Comparison of ENCODE assay signal across 18 cellular contexts in genomic region chrX:11129546-11129945, GRCh38. TPM values are rescaled to one million over a fixed set of nuclear protein-coding genes. Genes with fewer than 3 reads are reported as not detected.
DNase-seq lines count a peak whose midpoint lies in the region; ATAC-seq and TF ChIP-seq lines count a peak whose summit lies in the region.
"Had no signal": no experiment of that assay in that cellular context is flagged by ENCODE, and none has a peak within 500 bp of the region (broad histone marks: within the 10 kb centered on the region; RNA-seq: fewer than 3 reads in every experiment).

No MANE protein-coding gene starts in this region.

- no peak for TF ChIP-seq CTCF in brain (conservative IDR thresholded peaks at IDR 0.05)
- no peak for TF ChIP-seq CTCF in esophagus muscularis mucosa (IDR thresholded peaks at IDR 0.05)

- DNase-seq in CD1c-positive myeloid dendritic cell (ENCODE audit: extremely low spot score) (peak; percentile 48), MV-4-11 (lab: John Stamatoyannopoulos, UW) (peak; percentile 48), skeletal muscle cell (ENCODE audit: low read depth) (peak; percentile 18), dermis blood vessel endothelial cell (no peak), esophagus muscularis mucosa (ENCODE audit: extremely low spot score) (no peak)
- DNase-seq: AML-193; Caco-2; CD4-positive, CD25-positive, alpha-beta regulatory T cell; NCI-H1417; NCI-H2081; NCI-H345; NCI-H526; PC-3; SW 1271 had no signal

- H3K36me3 Mint-ChIP-seq in brain = peaks cover 4% of the 10 kb centered on the region
- H3K36me3 Mint-ChIP-seq: CD4-positive, CD25-positive, alpha-beta regulatory T cell had no signal

- no peaks in the 10 kb centered on the region for H3K9me3 ChIP-seq in esophagus muscularis mucosa
- H3K9me3 ChIP-seq: Caco-2, SJSA1 had no signal

- no peak overlapping the region for H3K27ac ChIP-seq in esophagus muscularis mucosa (replicated peaks in 1 of 4)
- H3K27ac ChIP-seq: SJSA1 had no signal

- TF ChIP-seq EP300 in esophagus muscularis mucosa (IDR thresholded peaks at IDR 0.05) = no peak

- WGBS in esophagus muscularis mucosa = 70% methylated on average over 5 of the region's 5 CpGs

- H3K4me3 ChIP-seq in skeletal muscle cell (ENCODE audit: low read depth, low read length) (no peak overlapping the region), esophagus muscularis mucosa (no peak overlapping the region)
- H3K4me3 ChIP-seq: SJSA1 had no signal

- no peaks in the 10 kb centered on the region for H3K4me1 ChIP-seq in esophagus muscularis mucosa
- H3K4me1 ChIP-seq: Caco-2, SJSA1 had no signal

- no peak for ATAC-seq in HG02981 (IDR thresholded peaks at IDR 0.05; ENCODE audit: unreplicated experiment)
- ATAC-seq: HCT116, PC-3 had no signal

- H3K36me3 ChIP-seq in esophagus muscularis mucosa = no peaks in the 10 kb centered on the region
- H3K36me3 ChIP-seq: SJSA1 had no signal

- H3K4me1 Mint-ChIP-seq in brain = peaks cover 16% of the 10 kb centered on the region
- H3K4me1 Mint-ChIP-seq: CD4-positive, CD25-positive, alpha-beta regulatory T cell had no signal

- H3K4me3 Mint-ChIP-seq in brain = no peak overlapping the region
- H3K4me3 Mint-ChIP-seq: CD4-positive, CD25-positive, alpha-beta regulatory T cell had no signal

- no peak for TF ChIP-seq POLR2A in esophagus muscularis mucosa (IDR thresholded peaks at IDR 0.05; ENCODE audit: low read depth)

- H3K27me3 Mint-ChIP-seq in brain = peaks cover 2% of the 10 kb centered on the region
- H3K27me3 Mint-ChIP-seq: CD4-positive, CD25-positive, alpha-beta regulatory T cell had no signal

- H3K27ac Mint-ChIP-seq in brain = peak overlapping the region in 3 of 5 experiments; percentile 23 to 71 (median 56)
- H3K27ac Mint-ChIP-seq: CD4-positive, CD25-positive, alpha-beta regulatory T cell had no signal

- intact Hi-C loops in esophagus muscularis mucosa (cut with DNase I) = no loop called here

- peaks cover 0 to 5% (median 0%) of the 10 kb centered on the region in 5 experiments for H3K9me3 Mint-ChIP-seq in brain
- H3K9me3 Mint-ChIP-seq: CD4-positive, CD25-positive, alpha-beta regulatory T cell had no signal

- no peaks in the 10 kb centered on the region for H3K27me3 ChIP-seq in esophagus muscularis mucosa
- H3K27me3 ChIP-seq: SJSA1 had no signal

RNA-seq across cellular contexts. Expression of gene HCCS, which starts 18.4 kb away (rescaled TPM):
- polyA plus RNA-seq in brain (ENCODE audit: insufficient read depth, low read depth, low replicate concordance) = 20.8 TPM
- 17.2 and 21.9 TPM in 2 replicates for total RNA-seq in dermis blood vessel endothelial cell
- total RNA-seq in esophagus muscularis mucosa = 10 to 100 TPM; 17.7 to 24.2 (median 22.0) TPM

Comparison
In these comparisons a context has a peak if more than half of its experiments do, and no peak if none do; other contexts are left out.
1. DNase-seq: peak in CD1c-positive myeloid dendritic cell (single experiment), MV-4-11 (single experiment) and skeletal muscle cell (single experiment); none in dermis blood vessel endothelial cell (single experiment) and esophagus muscularis mucosa (single experiment).